ENCODE assay signal across 2 cellular contexts in the genomic region with DNA sequence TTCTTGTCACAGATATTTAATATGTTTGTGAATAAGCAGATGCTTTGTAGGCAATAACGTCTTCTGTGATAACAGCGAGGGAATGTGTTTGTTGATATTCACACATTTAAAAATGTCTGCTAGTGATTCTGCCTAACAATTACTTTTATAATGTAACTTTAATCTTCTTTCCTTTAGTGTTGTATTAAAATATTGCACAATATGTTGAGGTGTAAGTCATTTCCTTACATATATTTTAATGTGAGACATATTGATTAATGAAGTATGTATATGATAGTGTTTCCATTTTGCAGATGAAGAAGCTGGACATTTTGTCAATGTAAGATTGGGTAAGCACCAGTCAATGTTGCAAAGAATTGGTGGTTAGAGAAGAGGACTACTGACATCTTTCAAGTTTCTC.
A peak's percentile ranks its signal among the peaks of the same experiment; 100 is the strongest.
TF ChIP-seq lines count a peak whose summit lies in the region.

No MANE protein-coding gene starts in this region.

TF ChIP-seq in IMR-90, 13 proteins besides CTCF, POLR2A, EP300 and RAD21:
- TF ChIP-seq RFX5 (IDR thresholded peaks at IDR 0.05; ENCODE audit: low read depth, low read length) (no peak), CEBPB (IDR thresholded peaks at IDR 0.05; ENCODE audit: low read depth, low read length) (peak; percentile 57; the same call in 1 of the 2 replicates)
TF ChIP-seq in IMR-90: peak in this region for 1.

TF ChIP-seq in K562, 482 proteins besides CTCF, POLR2A, EP300 and RAD21:
- TF ChIP-seq CEBPG (CRISPR knock-in tag; IDR thresholded peaks at IDR 0.05) (no peak), CEBPG (tag; conservative IDR thresholded peaks at IDR 0.05 in 1 of 2, IDR thresholded peaks at IDR 0.05 in 1 of 2) (peak in 1 of 2 experiments; percentile 67; a peak in 2 of 4 replicates), CEBPB (tag; IDR thresholded peaks at IDR 0.05) (0 out of 2 replicates have a peak, but pooled peaks have one; percentile 22), CREB1 (IDR thresholded peaks at IDR 0.05) (no peak), CREB1 (CRISPR knock-in tag; IDR thresholded peaks at IDR 0.05) (no peak)
